Comparison of ENCODE assay signal across 1 cellular context in the genomic region with DNA sequence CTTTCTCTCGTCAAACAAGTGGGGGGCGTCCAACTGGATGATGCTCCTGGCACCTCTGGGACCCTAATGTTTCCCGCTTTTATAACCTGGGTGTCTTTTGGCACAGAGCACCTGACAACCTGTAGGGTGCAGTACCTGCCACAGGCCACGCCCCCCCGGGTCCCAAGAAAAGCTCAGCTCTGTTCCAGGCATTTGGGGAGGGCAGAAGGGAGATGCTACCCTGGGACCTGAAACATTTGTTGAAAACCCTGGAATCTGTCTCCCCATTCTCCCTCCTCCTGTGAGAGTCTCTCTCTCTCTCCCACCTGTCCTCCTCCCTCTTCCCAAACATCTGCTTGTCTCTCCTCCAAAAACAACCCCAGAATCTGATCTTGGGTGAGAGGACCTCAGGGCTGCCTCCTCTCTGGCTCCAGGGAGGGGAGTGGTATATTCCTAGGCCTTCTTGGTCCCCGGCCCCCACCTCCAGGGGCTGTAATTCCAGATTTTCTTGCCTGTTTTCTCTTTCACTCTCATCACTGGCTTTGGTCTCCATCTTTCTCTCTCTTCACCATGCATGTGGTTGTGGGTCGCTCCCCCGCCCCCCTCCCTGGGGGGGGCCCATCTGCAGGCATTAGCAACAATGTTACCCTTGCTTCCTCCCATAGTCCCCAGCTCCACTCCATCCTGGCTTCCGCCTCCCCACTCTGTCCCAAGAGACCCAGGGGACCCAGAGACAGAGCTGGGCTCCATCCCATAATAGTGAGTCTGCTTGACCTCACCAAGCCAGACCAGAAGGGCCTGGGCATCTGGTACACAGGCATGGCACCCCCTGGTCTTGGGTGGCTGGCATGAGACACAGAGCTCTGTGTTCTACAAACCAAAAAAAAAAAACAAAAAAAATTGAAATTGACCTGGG.
TF ChIP-seq lines count a peak whose summit lies in the region.

No MANE protein-coding gene starts in this region.

TF ChIP-seq in HepG2, 621 proteins besides CTCF, POLR2A, EP300 and RAD21 (continued from another document):
- TF ChIP-seq, protein P1, sequence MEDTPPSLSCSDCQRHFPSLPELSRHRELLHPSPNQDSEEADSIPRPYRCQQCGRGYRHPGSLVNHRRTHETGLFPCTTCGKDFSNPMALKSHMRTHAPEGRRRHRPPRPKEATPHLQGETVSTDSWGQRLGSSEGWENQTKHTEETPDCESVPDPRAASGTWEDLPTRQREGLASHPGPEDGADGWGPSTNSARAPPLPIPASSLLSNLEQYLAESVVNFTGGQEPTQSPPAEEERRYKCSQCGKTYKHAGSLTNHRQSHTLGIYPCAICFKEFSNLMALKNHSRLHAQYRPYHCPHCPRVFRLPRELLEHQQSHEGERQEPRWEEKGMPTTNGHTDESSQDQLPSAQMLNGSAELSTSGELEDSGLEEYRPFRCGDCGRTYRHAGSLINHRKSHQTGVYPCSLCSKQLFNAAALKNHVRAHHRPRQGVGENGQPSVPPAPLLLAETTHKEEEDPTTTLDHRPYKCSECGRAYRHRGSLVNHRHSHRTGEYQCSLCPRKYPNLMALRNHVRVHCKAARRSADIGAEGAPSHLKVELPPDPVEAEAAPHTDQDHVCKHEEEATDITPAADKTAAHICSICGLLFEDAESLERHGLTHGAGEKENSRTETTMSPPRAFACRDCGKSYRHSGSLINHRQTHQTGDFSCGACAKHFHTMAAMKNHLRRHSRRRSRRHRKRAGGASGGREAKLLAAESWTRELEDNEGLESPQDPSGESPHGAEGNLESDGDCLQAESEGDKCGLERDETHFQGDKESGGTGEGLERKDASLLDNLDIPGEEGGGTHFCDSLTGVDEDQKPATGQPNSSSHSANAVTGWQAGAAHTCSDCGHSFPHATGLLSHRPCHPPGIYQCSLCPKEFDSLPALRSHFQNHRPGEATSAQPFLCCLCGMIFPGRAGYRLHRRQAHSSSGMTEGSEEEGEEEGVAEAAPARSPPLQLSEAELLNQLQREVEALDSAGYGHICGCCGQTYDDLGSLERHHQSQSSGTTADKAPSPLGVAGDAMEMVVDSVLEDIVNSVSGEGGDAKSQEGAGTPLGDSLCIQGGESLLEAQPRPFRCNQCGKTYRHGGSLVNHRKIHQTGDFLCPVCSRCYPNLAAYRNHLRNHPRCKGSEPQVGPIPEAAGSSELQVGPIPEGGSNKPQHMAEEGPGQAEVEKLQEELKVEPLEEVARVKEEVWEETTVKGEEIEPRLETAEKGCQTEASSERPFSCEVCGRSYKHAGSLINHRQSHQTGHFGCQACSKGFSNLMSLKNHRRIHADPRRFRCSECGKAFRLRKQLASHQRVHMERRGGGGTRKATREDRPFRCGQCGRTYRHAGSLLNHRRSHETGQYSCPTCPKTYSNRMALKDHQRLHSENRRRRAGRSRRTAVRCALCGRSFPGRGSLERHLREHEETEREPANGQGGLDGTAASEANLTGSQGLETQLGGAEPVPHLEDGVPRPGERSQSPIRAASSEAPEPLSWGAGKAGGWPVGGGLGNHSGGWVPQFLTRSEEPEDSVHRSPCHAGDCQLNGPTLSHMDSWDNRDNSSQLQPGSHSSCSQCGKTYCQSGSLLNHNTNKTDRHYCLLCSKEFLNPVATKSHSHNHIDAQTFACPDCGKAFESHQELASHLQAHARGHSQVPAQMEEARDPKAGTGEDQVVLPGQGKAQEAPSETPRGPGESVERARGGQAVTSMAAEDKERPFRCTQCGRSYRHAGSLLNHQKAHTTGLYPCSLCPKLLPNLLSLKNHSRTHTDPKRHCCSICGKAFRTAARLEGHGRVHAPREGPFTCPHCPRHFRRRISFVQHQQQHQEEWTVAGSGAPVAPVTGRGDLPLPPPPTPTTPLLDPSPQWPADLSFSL (CRISPR knock-in tag; IDR thresholded peaks at IDR 0.05): no peak
